ENCODE assay signal across 19 cellular contexts in the genomic region with DNA sequence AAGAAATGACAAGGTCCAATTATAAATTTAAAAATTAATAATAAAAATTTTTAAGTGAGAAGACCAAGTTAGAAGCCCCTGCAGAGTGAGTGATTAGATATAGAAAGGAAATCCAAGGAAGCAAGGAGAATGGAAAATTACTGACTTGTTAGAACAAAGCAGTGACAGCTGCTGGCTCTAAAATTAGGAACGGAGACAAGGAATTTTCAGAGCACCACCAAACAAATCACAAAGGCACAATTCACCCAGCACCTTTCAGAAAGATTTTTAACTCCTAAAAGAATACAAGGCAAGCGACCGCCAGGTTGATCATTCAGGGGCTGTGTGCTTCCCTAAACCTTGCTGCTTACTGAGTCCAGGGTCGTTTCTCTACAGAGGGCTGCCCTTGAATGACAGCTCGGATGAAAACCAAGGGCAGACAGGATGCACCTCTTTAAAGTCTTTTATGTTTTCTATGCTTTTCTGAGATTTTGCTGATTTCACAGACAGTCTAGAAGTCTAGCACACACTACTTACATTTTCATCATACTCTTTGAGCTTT. TPM values are rescaled to one million over a fixed set of nuclear protein-coding genes. Genes with fewer than 3 reads are reported as not detected.
DNase-seq lines count a peak whose midpoint lies in the region; ATAC-seq and TF ChIP-seq lines count a peak whose summit lies in the region.
"Had no signal": no experiment of that assay in that cellular context is flagged by ENCODE, and none has a peak within 500 bp of the region (broad histone marks: within the 10 kb centered on the region; RNA-seq: fewer than 3 reads in every experiment).

No MANE protein-coding gene starts in this region.

- no peaks in the 10 kb centered on the region for H3K36me3 ChIP-seq in SJCRH30
- H3K36me3 ChIP-seq: BE2C, HAP-1, MG63, SJSA1 had no signal

- peak overlapping the region; percentile 39 for H3K4me3 ChIP-seq in SJCRH30
- H3K4me3 ChIP-seq: HAP-1, MG63, SJSA1 had no signal

- H3K27ac ChIP-seq in SJCRH30, result peak overlapping the region; percentile 61
- H3K27ac ChIP-seq: KMS-11, SJSA1 had no signal

- no peaks in the 10 kb centered on the region for H3K27me3 Mint-ChIP-seq in endothelial cell (ENCODE audit: unreplicated experiment)
- H3K27me3 Mint-ChIP-seq in activated CD4-positive, alpha-beta T cell treated with anti-CD3 and anti-CD28 coated beads for 36 hours, result peaks cover 21% of the 10 kb centered on the region

- POLR2A ChIA-PET in activated CD4-positive, alpha-beta T cell treated with anti-CD3 and anti-CD28 coated beads for 36 hours (lab: Charles Lee), result no interaction called here

- no peak for ATAC-seq in activated CD4-positive, alpha-beta T cell treated with anti-CD3 and anti-CD28 coated beads for 36 hours

- H3K9me3 ChIP-seq in SJCRH30 (replicated peaks), result no peaks in the 10 kb centered on the region
- H3K9me3 ChIP-seq: BE2C, HAP-1, MG63, SJSA1 had no signal

- H3K4me1 Mint-ChIP-seq in endothelial cell (ENCODE audit: unreplicated experiment), result no peaks in the 10 kb centered on the region
- H3K4me1 Mint-ChIP-seq in activated CD4-positive, alpha-beta T cell treated with anti-CD3 and anti-CD28 coated beads for 36 hours, result no peaks in the 10 kb centered on the region
- H3K4me1 Mint-ChIP-seq: CD4-positive, alpha-beta memory T cell had no signal

- CTCF ChIA-PET in activated CD4-positive, alpha-beta T cell treated with anti-CD3 and anti-CD28 coated beads for 36 hours (lab: Charles Lee), result interaction anchor here (0.6 to 2.1 kb wide), 5 partner anchors 11 to 517 kb away, joined by 3 to 14 read pairs (median 3); no protein-coding TSS in a partner anchor

- peak; percentile 48 for DNase-seq in NCI-H1694 (lab: John Stamatoyannopoulos, UW)
- peak; percentile 42 to 72 for DNase-seq in SJCRH30
- DNase-seq in endothelial cell (ENCODE audit: low spot score), result no peak
- DNase-seq in pons (ENCODE audit: low spot score), result peak; percentile 27
- no peak for DNase-seq in SIG-M5 (lab: John Stamatoyannopoulos, UW)
- no peak for DNase-seq in COLO668 (lab: John Stamatoyannopoulos, UW; ENCODE audit: unreplicated experiment)
- no peak for DNase-seq in activated CD4-positive, alpha-beta T cell treated with anti-CD3 and anti-CD28 coated beads for 36 hours
- no peak for DNase-seq in H4 (ENCODE audit: low spot score)
- DNase-seq: BE2C; CD4-positive, alpha-beta memory T cell; MG63; NCI-H1092 treated with DMSO at 0.1 percent for 48 hours; NCI-H187 treated with DMSO at 0.1 percent for 48 hours; NCI-H82 had no signal

- H3K36me3 Mint-ChIP-seq in endothelial cell (ENCODE audit: low read depth, unreplicated experiment), result no peaks in the 10 kb centered on the region
- H3K36me3 Mint-ChIP-seq in activated CD4-positive, alpha-beta T cell treated with anti-CD3 and anti-CD28 coated beads for 36 hours (ENCODE audit: low read depth), result no peaks in the 10 kb centered on the region
- H3K36me3 Mint-ChIP-seq: CD4-positive, alpha-beta memory T cell had no signal

- H3K9me3 Mint-ChIP-seq in endothelial cell (ENCODE audit: unreplicated experiment), result no peaks in the 10 kb centered on the region
- H3K9me3 Mint-ChIP-seq in activated CD4-positive, alpha-beta T cell treated with anti-CD3 and anti-CD28 coated beads for 36 hours (ENCODE audit: low read depth), result no peaks in the 10 kb centered on the region

- intact Hi-C loops in activated CD4-positive, alpha-beta T cell treated with anti-CD3 and anti-CD28 coated beads for 36 hours (cut with DNase I, micrococcal nuclease), result no loop called here

- peaks cover 24% of the 10 kb centered on the region for H3K4me1 ChIP-seq in SJCRH30
- H3K4me1 ChIP-seq: HAP-1, SJSA1 had no signal

- no peak for TF ChIP-seq CTCF in endothelial cell (IDR thresholded peaks at IDR 0.05; ENCODE audit: unreplicated experiment)

- H3K27me3 ChIP-seq in SJCRH30, result no peaks in the 10 kb centered on the region
- H3K27me3 ChIP-seq: BE2C had no signal

- H3K27ac Mint-ChIP-seq in endothelial cell (ENCODE audit: unreplicated experiment), result peak overlapping the region; percentile 39
- no peak overlapping the region for H3K27ac Mint-ChIP-seq in activated CD4-positive, alpha-beta T cell treated with anti-CD3 and anti-CD28 coated beads for 36 hours
- H3K27ac Mint-ChIP-seq: CD4-positive, alpha-beta memory T cell had no signal

- no peak overlapping the region for H3K4me3 Mint-ChIP-seq in endothelial cell (ENCODE audit: unreplicated experiment)
- H3K4me3 Mint-ChIP-seq in activated CD4-positive, alpha-beta T cell treated with anti-CD3 and anti-CD28 coated beads for 36 hours, result no peak overlapping the region
- H3K4me3 Mint-ChIP-seq: CD4-positive, alpha-beta memory T cell had no signal

RNA-seq across cellular contexts. Expression of a gene that starts 45.4 kb away (rescaled TPM):
- 41.8 and 46.4 TPM in 2 replicates for total RNA-seq in SJCRH30 (2014; rRNA removed; shearing (Covaris generic))
- total RNA-seq in endothelial cell (ENCODE audit: unreplicated experiment), result 4.9 TPM
- 10 to 100 TPM; 20.2 to 23.0 TPM for total RNA-seq in activated CD4-positive, alpha-beta T cell treated with anti-CD3 and anti-CD28 coated beads for 36 hours
- total RNA-seq in H4 (2014; rRNA removed; shearing (Covaris generic)), result 28.1 and 33.9 TPM in 2 replicates

RNA-seq across cellular contexts. Expression of a gene that starts 52.1 kb away (rescaled TPM):
- total RNA-seq in SJCRH30 (2014; rRNA removed; shearing (Covaris generic)), result not detected in 2 replicates
- not detected for total RNA-seq in endothelial cell (ENCODE audit: unreplicated experiment)
- not detected for total RNA-seq in activated CD4-positive, alpha-beta T cell treated with anti-CD3 and anti-CD28 coated beads for 36 hours
- not detected in 2 replicates for total RNA-seq in H4 (2014; rRNA removed; shearing (Covaris generic))
- total RNA-seq: CD4-positive, alpha-beta memory T cell; Daoy; NCI-H460; SJSA1 had no signal

Comparison
In these comparisons a context has a peak if more than half of its experiments do, and no peak if none do; other contexts are left out.
1. DNase-seq: peak in NCI-H1694 (single experiment), SJCRH30 (2 of 2) and pons (single experiment); none in endothelial cell (single experiment), SIG-M5 (single experiment), COLO668 (single experiment), activated CD4-positive, alpha-beta T cell treated with anti-CD3 and anti-CD28 coated beads for 36 hours (single experiment) and H4 (single experiment).